ENCODE assay signal across 11 cellular contexts in the genomic region with DNA sequence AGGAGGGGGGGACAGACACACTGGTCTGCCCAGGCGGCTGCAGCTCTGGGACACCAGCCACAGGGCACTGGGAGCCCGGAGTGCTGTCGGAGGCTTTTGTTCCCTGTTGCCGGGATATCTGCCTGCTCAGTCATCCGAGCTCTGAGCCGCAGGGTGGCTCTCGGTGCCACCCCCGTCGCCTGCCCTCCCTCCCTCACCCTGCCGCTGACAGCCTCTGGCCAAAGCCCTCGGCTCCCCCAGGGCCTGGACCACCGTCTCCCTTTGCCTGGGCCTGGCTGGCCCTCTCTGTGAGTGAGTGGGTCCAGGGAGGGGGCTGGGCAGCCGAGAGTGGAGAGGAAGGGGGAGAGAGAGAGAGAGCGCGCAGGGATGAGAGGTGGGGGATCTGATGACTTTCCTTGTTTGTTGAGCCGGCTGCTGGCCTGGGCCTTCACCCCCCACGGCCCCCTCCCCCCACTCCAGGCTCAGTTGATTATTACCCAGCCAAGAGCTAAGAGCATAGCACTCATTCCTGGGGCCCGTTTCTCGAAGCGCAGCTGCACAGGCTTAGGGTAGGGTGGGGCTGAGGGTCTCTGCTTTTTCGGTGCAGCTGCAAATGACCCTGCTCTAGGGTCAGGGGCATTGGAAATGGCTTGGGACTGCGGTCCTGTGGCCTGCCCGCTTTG. TPM values are rescaled to one million over a fixed set of nuclear protein-coding genes. Genes with fewer than 3 reads are reported as not detected.
DNase-seq lines count a peak whose midpoint lies in the region; ATAC-seq, FAIRE-seq and TF ChIP-seq lines count a peak whose summit lies in the region.
"Had no signal": no experiment of that assay in that cellular context is flagged by ENCODE, and none has a peak within 500 bp of the region (broad histone marks: within the 10 kb centered on the region; RNA-seq: fewer than 3 reads in every experiment).

No MANE protein-coding gene starts in this region.

- TF ChIP-seq EP300 in Ishikawa (IDR thresholded peaks at IDR 0.05; ENCODE audit: borderline replicate concordance), result peak; percentile 39; the same call in 1 of the 2 replicates

- H3K4me1 ChIP-seq in body of pancreas (peaks cover 44% of the 10 kb centered on the region), lower lobe of right lung (peaks cover 37% of the 10 kb centered on the region)

- TF ChIP-seq RAD21 in Ishikawa (IDR thresholded peaks at IDR 0.05; ENCODE audit: low read depth), result no peak

- no peak overlapping the region for H3K4me3 ChIP-seq in body of pancreas
- H3K4me3 ChIP-seq in lower lobe of right lung, result peak overlapping the region; percentile 63
- H3K4me3 ChIP-seq: SJSA1 had no signal

- H3K27me3 ChIP-seq in body of pancreas (peaks cover 0 to 22% of the 10 kb centered on the region in 2 donors), lower lobe of right lung (ENCODE audit: low read depth) (peaks cover 50% of the 10 kb centered on the region)
- H3K27me3 ChIP-seq: SJSA1 had no signal

- no peak for FAIRE-seq in urothelium cell line (lab: Jason Lieb, UNC)
- FAIRE-seq: keratinocyte had no signal

- H3K36me3 ChIP-seq in body of pancreas (replicated peaks in 1 of 2; ENCODE audit: insufficient read depth in 1 of 2, low read depth in 2 of 2) (no peaks in the 10 kb centered on the region), lower lobe of right lung (no peaks in the 10 kb centered on the region)
- H3K36me3 ChIP-seq: SJSA1 had no signal

- H3K27ac ChIP-seq in body of pancreas, result peak overlapping the region in 3 of 4 donors; percentile 59 to 77 (median 70)
- H3K27ac ChIP-seq in lower lobe of right lung, result peak overlapping the region; percentile 41
- H3K27ac ChIP-seq: SJSA1 had no signal

- TF ChIP-seq CTCF in body of pancreas (IDR thresholded peaks at IDR 0.05), result no peak
- TF ChIP-seq CTCF in lower lobe of right lung (IDR thresholded peaks at IDR 0.05), result no peak

- peak in 2 of 3 donors; percentile 32 to 51 for TF ChIP-seq POLR2A in body of pancreas (IDR thresholded peaks at IDR 0.05)

- ATAC-seq in body of pancreas, result peak; percentile 60
- ATAC-seq in lower lobe of right lung, result peak; percentile 15 to 20
- no peak for ATAC-seq in GM21367 (IDR thresholded peaks at IDR 0.05; ENCODE audit: unreplicated experiment)

- intact Hi-C loops in body of pancreas (cut with DNase I) (no loop called here), lower lobe of right lung (cut with DNase I) (no loop called here)

- DNase-seq in AG08396 (ENCODE audit: low spot score) (peak; percentile 59), body of pancreas (peak; percentile 45 to 65 (median 64)), lower lobe of right lung (no peak), NK-92 (lab: John Stamatoyannopoulos, UW; ENCODE audit: unreplicated experiment) (no peak), urothelium cell line (ENCODE audit: low spot score) (no peak), dedifferentiated amniotic fluid mesenchymal stem cell (ENCODE audit: extremely low spot score) (no peak)

- H3K9me3 ChIP-seq in body of pancreas (no peaks in the 10 kb centered on the region), lower lobe of right lung (no peaks in the 10 kb centered on the region)
- H3K9me3 ChIP-seq: SJSA1 had no signal

- 25 to 60% methylated on average over 3 to 22 of the region's 23 CpGs for WGBS in body of pancreas, 2 donors

TF ChIP-seq in Ishikawa, 13 proteins besides CTCF, POLR2A, EP300 and RAD21:
- TF ChIP-seq TCF12 (IDR thresholded peaks at IDR 0.05; ENCODE audit: low read depth) (peak; percentile 81), EGR1 (IDR thresholded peaks at IDR 0.05) (peak; percentile 31; the same call in 1 of the 2 replicates), CREB1 (IDR thresholded peaks at IDR 0.05; ENCODE audit: low read depth) (no peak), CEBPB (IDR thresholded peaks at IDR 0.05) (no peak), TEAD4 (IDR thresholded peaks at IDR 0.05) (peak; percentile 40), ZBTB7A (IDR thresholded peaks at IDR 0.05; ENCODE audit: low read depth) (peak; percentile 65; the same call in 1 of the 2 replicates), FOXM1 (IDR thresholded peaks at IDR 0.05; ENCODE audit: borderline replicate concordance, low read depth) (no peak), NFIC (IDR thresholded peaks at IDR 0.05) (peak; percentile 61), YY1 (IDR thresholded peaks at IDR 0.05; ENCODE audit: low read depth) (no peak)
- TF ChIP-seq, protein P1, sequence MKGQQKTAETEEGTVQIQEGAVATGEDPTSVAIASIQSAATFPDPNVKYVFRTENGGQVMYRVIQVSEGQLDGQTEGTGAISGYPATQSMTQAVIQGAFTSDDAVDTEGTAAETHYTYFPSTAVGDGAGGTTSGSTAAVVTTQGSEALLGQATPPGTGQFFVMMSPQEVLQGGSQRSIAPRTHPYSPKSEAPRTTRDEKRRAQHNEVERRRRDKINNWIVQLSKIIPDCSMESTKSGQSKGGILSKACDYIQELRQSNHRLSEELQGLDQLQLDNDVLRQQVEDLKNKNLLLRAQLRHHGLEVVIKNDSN (IDR thresholded peaks at IDR 0.05), result 0 out of 2 replicates have a peak, but pooled peaks have one; percentile 4
- TF ChIP-seq, protein P2, sequence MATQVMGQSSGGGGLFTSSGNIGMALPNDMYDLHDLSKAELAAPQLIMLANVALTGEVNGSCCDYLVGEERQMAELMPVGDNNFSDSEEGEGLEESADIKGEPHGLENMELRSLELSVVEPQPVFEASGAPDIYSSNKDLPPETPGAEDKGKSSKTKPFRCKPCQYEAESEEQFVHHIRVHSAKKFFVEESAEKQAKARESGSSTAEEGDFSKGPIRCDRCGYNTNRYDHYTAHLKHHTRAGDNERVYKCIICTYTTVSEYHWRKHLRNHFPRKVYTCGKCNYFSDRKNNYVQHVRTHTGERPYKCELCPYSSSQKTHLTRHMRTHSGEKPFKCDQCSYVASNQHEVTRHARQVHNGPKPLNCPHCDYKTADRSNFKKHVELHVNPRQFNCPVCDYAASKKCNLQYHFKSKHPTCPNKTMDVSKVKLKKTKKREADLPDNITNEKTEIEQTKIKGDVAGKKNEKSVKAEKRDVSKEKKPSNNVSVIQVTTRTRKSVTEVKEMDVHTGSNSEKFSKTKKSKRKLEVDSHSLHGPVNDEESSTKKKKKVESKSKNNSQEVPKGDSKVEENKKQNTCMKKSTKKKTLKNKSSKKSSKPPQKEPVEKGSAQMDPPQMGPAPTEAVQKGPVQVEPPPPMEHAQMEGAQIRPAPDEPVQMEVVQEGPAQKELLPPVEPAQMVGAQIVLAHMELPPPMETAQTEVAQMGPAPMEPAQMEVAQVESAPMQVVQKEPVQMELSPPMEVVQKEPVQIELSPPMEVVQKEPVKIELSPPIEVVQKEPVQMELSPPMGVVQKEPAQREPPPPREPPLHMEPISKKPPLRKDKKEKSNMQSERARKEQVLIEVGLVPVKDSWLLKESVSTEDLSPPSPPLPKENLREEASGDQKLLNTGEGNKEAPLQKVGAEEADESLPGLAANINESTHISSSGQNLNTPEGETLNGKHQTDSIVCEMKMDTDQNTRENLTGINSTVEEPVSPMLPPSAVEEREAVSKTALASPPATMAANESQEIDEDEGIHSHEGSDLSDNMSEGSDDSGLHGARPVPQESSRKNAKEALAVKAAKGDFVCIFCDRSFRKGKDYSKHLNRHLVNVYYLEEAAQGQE (IDR thresholded peaks at IDR 0.05; ENCODE audit: low read depth), result no peak
- TF ChIP-seq, protein P3, sequence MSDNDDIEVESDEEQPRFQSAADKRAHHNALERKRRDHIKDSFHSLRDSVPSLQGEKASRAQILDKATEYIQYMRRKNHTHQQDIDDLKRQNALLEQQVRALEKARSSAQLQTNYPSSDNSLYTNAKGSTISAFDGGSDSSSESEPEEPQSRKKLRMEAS (IDR thresholded peaks at IDR 0.05), result peak; percentile 65; the same call in 1 of the 2 replicates
TF ChIP-seq in Ishikawa: peak in this region for 7.

RNA-seq across cellular contexts. Expression of a gene that starts 2.7 kb away (rescaled TPM):
- total RNA-seq in body of pancreas, result 1 to 10 TPM in 1 of 2 donors, under 1 TPM in 1; 0.33 to 3.4 TPM
- 21.5 TPM for total RNA-seq in lower lobe of right lung
- total RNA-seq: LHCN-M2, SJSA1 had no signal

RNA-seq across cellular contexts. Expression of a gene that starts 34.8 kb away (rescaled TPM):
- total RNA-seq in body of pancreas (10 to 100 TPM; 53.2 to 73.2 TPM), lower lobe of right lung (118 TPM)

RNA-seq across cellular contexts. Expression of a gene that starts 59.4 kb away (rescaled TPM):
- not detected for total RNA-seq in body of pancreas
- not detected for total RNA-seq in lower lobe of right lung
- total RNA-seq: LHCN-M2, SJSA1 had no signal

Comparison
In these comparisons a context has a peak if more than half of its experiments do, and no peak if none do; other contexts are left out.
1. DNase-seq: peak in AG08396 (single experiment) and body of pancreas (4 of 4); none in lower lobe of right lung (single experiment), NK-92 (single experiment), urothelium cell line (single experiment) and dedifferentiated amniotic fluid mesenchymal stem cell (single experiment).